27 cellular contexts compared by ENCODE assay signal in genomic region chr6:138302554-138302953, GRCh38.
"Had no signal": no experiment of that assay in that cellular context is flagged by ENCODE, and none has a peak within 500 bp of the region (broad histone marks: within the 10 kb centered on the region; RNA-seq: fewer than 3 reads in every experiment).

No MANE protein-coding gene starts in this region.

- H3K4me1 Mint-ChIP-seq: naive B cell; stimulated activated effector memory CD8-positive, alpha-beta T cell treated with anti-CD3 and anti-CD28 coated beads, Interleukin-12 subunit alpha, Interleukin-12 subunit beta, amount 100 ng/mL, for 72 hours had no signal

- H3K36me3 Mint-ChIP-seq: naive B cell; natural killer cell; stimulated activated effector memory CD8-positive, alpha-beta T cell treated with anti-CD3 and anti-CD28 coated beads, Interleukin-12 subunit alpha, Interleukin-12 subunit beta, amount 100 ng/mL, for 72 hours had no signal

- FAIRE-seq: keratinocyte, urothelium cell line had no signal

- H3K27me3 ChIP-seq: heart right ventricle, hepatocyte, left lung, ovary, tibial nerve, upper lobe of right lung had no signal

- DNase-seq: heart right ventricle; left colon; left lung; lower lobe of right lung; mammary epithelial cell; mesenchymal stem cell; naive B cell; natural killer cell; nephron progenitor cell; ovary; posterior cingulate gyrus; retina; right cardiac atrium; spleen; stimulated activated CD4-positive, alpha-beta T cell treated with anti-CD3 and anti-CD28 coated beads, Interleukin-4, amount 100 ng/mL, for 24 hours; stimulated activated naive CD4-positive, alpha-beta T cell treated with Interleukin-2 at 50 U/mL for 16 hours; stimulated activated naive CD8-positive, alpha-beta T cell treated with anti-CD3 and anti-CD28 coated beads, Interleukin-15, amount 100 ng/mL, for 72 hours; substantia nigra; upper lobe of right lung had no signal

- H3K9me3 Mint-ChIP-seq: naive B cell; natural killer cell; stimulated activated effector memory CD8-positive, alpha-beta T cell treated with anti-CD3 and anti-CD28 coated beads, Interleukin-12 subunit alpha, Interleukin-12 subunit beta, amount 100 ng/mL, for 72 hours; stimulated activated naive CD8-positive, alpha-beta T cell treated with anti-CD3 and anti-CD28 coated beads, Interleukin-15, amount 100 ng/mL, for 72 hours had no signal

- ATAC-seq: heart right ventricle; left colon; left lung; lower lobe of right lung; natural killer cell; right cardiac atrium; sciatic nerve; stimulated activated effector memory CD8-positive, alpha-beta T cell treated with anti-CD3 and anti-CD28 coated beads, Interleukin-12 subunit alpha, Interleukin-12 subunit beta, amount 100 ng/mL, for 72 hours; stimulated activated naive CD8-positive, alpha-beta T cell treated with anti-CD3 and anti-CD28 coated beads, Interleukin-15, amount 100 ng/mL, for 72 hours; upper lobe of right lung had no signal

- H3K27ac ChIP-seq: heart right ventricle, hepatocyte, left lung, lower lobe of right lung, ovary, prostate gland, skin epidermis, spleen, tibial nerve, upper lobe of right lung had no signal

- H3K36me3 ChIP-seq: ovary, prostate gland, spleen, tibial nerve had no signal

- H3K4me1 ChIP-seq: left lung, lower lobe of right lung, prostate gland, spleen, tibial nerve, upper lobe of right lung had no signal

- H3K4me3 Mint-ChIP-seq: naive B cell; natural killer cell; nephron progenitor cell; stimulated activated effector memory CD8-positive, alpha-beta T cell treated with anti-CD3 and anti-CD28 coated beads, Interleukin-12 subunit alpha, Interleukin-12 subunit beta, amount 100 ng/mL, for 72 hours; stimulated activated naive CD8-positive, alpha-beta T cell treated with anti-CD3 and anti-CD28 coated beads, Interleukin-15, amount 100 ng/mL, for 72 hours had no signal

- H3K27ac Mint-ChIP-seq: naive B cell; natural killer cell; nephron progenitor cell; stimulated activated effector memory CD8-positive, alpha-beta T cell treated with anti-CD3 and anti-CD28 coated beads, Interleukin-12 subunit alpha, Interleukin-12 subunit beta, amount 100 ng/mL, for 72 hours; stimulated activated naive CD8-positive, alpha-beta T cell treated with anti-CD3 and anti-CD28 coated beads, Interleukin-15, amount 100 ng/mL, for 72 hours had no signal

- H3K9me3 ChIP-seq: heart right ventricle, left lung, lower lobe of right lung, ovary, prostate gland, spleen, tibial nerve, upper lobe of right lung had no signal

- H3K4me3 ChIP-seq: heart right ventricle, hepatocyte, left lung, lower lobe of right lung, ovary, prostate gland, skin epidermis, spleen, tibial nerve, upper lobe of right lung had no signal
